20 cellular contexts compared by ENCODE assay signal in the genomic region with DNA sequence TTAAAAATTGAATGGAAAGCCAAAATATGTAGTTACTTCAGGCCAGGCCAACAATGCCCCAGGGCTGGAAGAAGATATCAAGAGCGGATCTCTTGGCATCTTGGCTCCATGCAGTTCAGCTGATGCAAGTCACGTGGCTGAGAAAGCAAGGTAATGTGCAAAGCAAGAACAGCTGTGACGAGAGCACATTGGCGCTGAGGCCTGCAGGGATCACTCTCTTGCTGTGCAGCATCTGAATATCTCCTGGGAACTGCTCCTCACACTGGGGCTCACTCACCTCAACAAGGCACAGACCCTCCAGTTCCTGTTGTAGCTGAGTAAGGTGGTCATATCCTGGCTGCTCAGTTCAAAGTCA. TPM values are rescaled to one million over a fixed set of nuclear protein-coding genes. Genes with fewer than 3 reads are reported as not detected.
DNase-seq lines count a peak whose midpoint lies in the region; ATAC-seq and TF ChIP-seq lines count a peak whose summit lies in the region.
"Had no signal": no experiment of that assay in that cellular context is flagged by ENCODE, and none has a peak within 500 bp of the region (broad histone marks: within the 10 kb centered on the region; RNA-seq: fewer than 3 reads in every experiment).

No MANE protein-coding gene starts in this region.

- CTCF ChIA-PET in activated CD8-positive, alpha-beta memory T cell treated with anti-CD3 and anti-CD28 coated beads, Interleukin-2, amount 10 ng/mL, durations not matched to agents 7 days and 5 days (lab: Charles Lee) = interaction anchor here (0.7 kb wide), 1 partner anchor 11 kb away, joined by 3 read pairs; no protein-coding TSS in a partner anchor
- CTCF ChIA-PET in RWPE1 (lab: Yijun Ruan, JAX) = interaction anchor here (0.6 kb wide), 1 partner anchor 179 kb away, joined by 4 read pairs; no protein-coding TSS in a partner anchor

- no peak overlapping the region for H3K4me3 ChIP-seq in gastrocnemius medialis
- H3K4me3 ChIP-seq: GM12878 had no signal

- DNase-seq in activated CD8-positive, alpha-beta memory T cell treated with anti-CD3 and anti-CD28 coated beads, Interleukin-2, amount 10 ng/mL, durations not matched to agents 7 days and 5 days = peak; percentile 23
- no peak for DNase-seq in activated CD8-positive, alpha-beta memory T cell treated with anti-CD3 and anti-CD28 coated beads, Interleukin-2, amount 50 U/mL, for 4 hours
- DNase-seq in RWPE1 (ENCODE audit: low spot score) (no peak), epithelial cell of prostate (ENCODE audit: low read depth, low spot score) (no peak), gastrocnemius medialis (peak; percentile 43 to 57), GM19240 (ENCODE audit: insufficient read length, low spot score) (no peak)
- DNase-seq: 8988T; CD4-positive, alpha-beta memory T cell; GF-D8; NCI-H1417; NCI-H187; NCI-H2107; NCI-H226; NCI-H524; NCI-H82 had no signal

- no peak overlapping the region for H3K27ac Mint-ChIP-seq in activated CD8-positive, alpha-beta memory T cell treated with anti-CD3 and anti-CD28 coated beads, Interleukin-2, amount 10 ng/mL, durations not matched to agents 7 days and 5 days

- in situ Hi-C loops in gastrocnemius medialis (cut with MboI; ENCODE audit: low sequenced_read_pairs in 4 of 4) = loop anchor here in 1 of 4 donors (5.0 kb wide), 1 partner anchor 107 kb away; no protein-coding TSS in a partner anchor

- no peaks in the 10 kb centered on the region for H3K9me3 Mint-ChIP-seq in activated CD8-positive, alpha-beta memory T cell treated with anti-CD3 and anti-CD28 coated beads, Interleukin-2, amount 10 ng/mL, durations not matched to agents 7 days and 5 days (ENCODE audit: low read depth)
- H3K9me3 Mint-ChIP-seq: CD4-positive, alpha-beta memory T cell had no signal

- POLR2A ChIA-PET in RWPE1 (lab: Yijun Ruan, JAX; ENCODE audit: low non-redundant PET) = no interaction called here

- H3K27ac ChIP-seq in RWPE1 (peak overlapping the region; percentile 60), epithelial cell of prostate (peak overlapping the region; percentile 93), gastrocnemius medialis (peak overlapping the region; percentile 59 to 83 (median 68))
- H3K27ac ChIP-seq: KMS-11 had no signal

- no peaks in the 10 kb centered on the region for H3K9me3 ChIP-seq in gastrocnemius medialis

- no peaks in the 10 kb centered on the region for H3K27me3 ChIP-seq in gastrocnemius medialis

- H3K36me3 ChIP-seq in gastrocnemius medialis = peaks cover 2 to 90% of the 10 kb centered on the region in 2 donors

- H3K4me1 Mint-ChIP-seq in activated CD8-positive, alpha-beta memory T cell treated with anti-CD3 and anti-CD28 coated beads, Interleukin-2, amount 10 ng/mL, durations not matched to agents 7 days and 5 days = no peaks in the 10 kb centered on the region
- H3K4me1 Mint-ChIP-seq: CD4-positive, alpha-beta memory T cell had no signal

- TF ChIP-seq CTCF in RWPE1 (conservative IDR thresholded peaks at IDR 0.05; ENCODE audit: low read depth) = no peak
- no peak for TF ChIP-seq CTCF in gastrocnemius medialis (IDR thresholded peaks at IDR 0.05 in 4 of 5, conservative IDR thresholded peaks at IDR 0.05 in 1 of 5)

- TF ChIP-seq POLR2A in gastrocnemius medialis (IDR thresholded peaks at IDR 0.05) = no peak

- no peaks in the 10 kb centered on the region for H3K27me3 Mint-ChIP-seq in activated CD8-positive, alpha-beta memory T cell treated with anti-CD3 and anti-CD28 coated beads, Interleukin-2, amount 10 ng/mL, durations not matched to agents 7 days and 5 days
- H3K27me3 Mint-ChIP-seq: CD4-positive, alpha-beta memory T cell had no signal

- intact Hi-C loops in gastrocnemius medialis (cut with DNase I; ENCODE audit: low total_unique reads) = loop anchor here (1.0 to 2.0 kb wide), 2 partner anchors 68 to 104 kb away; partner anchors contain the start of gene AKR1B15

- no peak overlapping the region for H3K4me3 Mint-ChIP-seq in activated CD8-positive, alpha-beta memory T cell treated with anti-CD3 and anti-CD28 coated beads, Interleukin-2, amount 10 ng/mL, durations not matched to agents 7 days and 5 days
- H3K4me3 Mint-ChIP-seq: CD4-positive, alpha-beta memory T cell had no signal

- peaks cover 14 to 34% of the 10 kb centered on the region in 2 donors for H3K4me1 ChIP-seq in gastrocnemius medialis

- ATAC-seq in activated CD8-positive, alpha-beta memory T cell treated with anti-CD3 and anti-CD28 coated beads, Interleukin-2, amount 10 ng/mL, durations not matched to agents 7 days and 5 days = no peak
- ATAC-seq in gastrocnemius medialis (peak; percentile 69 to 77), GM21360 (IDR thresholded peaks at IDR 0.05; ENCODE audit: unreplicated experiment) (no peak), HG03342 (IDR thresholded peaks at IDR 0.05; ENCODE audit: unreplicated experiment) (no peak)
- ATAC-seq: GM12878, HepG2 had no signal

- peaks cover 33% of the 10 kb centered on the region for H3K36me3 Mint-ChIP-seq in activated CD8-positive, alpha-beta memory T cell treated with anti-CD3 and anti-CD28 coated beads, Interleukin-2, amount 10 ng/mL, durations not matched to agents 7 days and 5 days

RNA-seq across cellular contexts. Expression of gene AKR1B1, which starts 14.0 kb away (rescaled TPM):
- total RNA-seq in activated CD8-positive, alpha-beta memory T cell treated with anti-CD3 and anti-CD28 coated beads, Interleukin-2, amount 10 ng/mL, durations not matched to agents 7 days and 5 days = 100 to 1,000 TPM in 1 of 2 experiments, 10 to 100 TPM in 1; 96.2 to 113 TPM
- total RNA-seq in gastrocnemius medialis = 100 to 1,000 TPM in 1 of 4 donors, 10 to 100 TPM in 3; 87.3 to 119 (median 95.6) TPM

Comparison
In these comparisons a context has a peak if more than half of its experiments do, and no peak if none do; other contexts are left out.
1. DNase-seq: peak in activated CD8-positive, alpha-beta memory T cell treated with anti-CD3 and anti-CD28 coated beads, Interleukin-2, amount 10 ng/mL, durations not matched to agents 7 days and 5 days (single experiment) and gastrocnemius medialis (2 of 2); none in activated CD8-positive, alpha-beta memory T cell treated with anti-CD3 and anti-CD28 coated beads, Interleukin-2, amount 50 U/mL, for 4 hours (single experiment), RWPE1 (single experiment), epithelial cell of prostate (single experiment) and GM19240 (single experiment).
2. ATAC-seq: peak in gastrocnemius medialis (2 of 2); none in activated CD8-positive, alpha-beta memory T cell treated with anti-CD3 and anti-CD28 coated beads, Interleukin-2, amount 10 ng/mL, durations not matched to agents 7 days and 5 days (single experiment), GM21360 (single experiment) and HG03342 (single experiment).
3. Peak in every context shown above with its lines, with median percentiles within 50 percentile points of each other: H3K27ac ChIP-seq.